Comparison of ENCODE assay signal across 8 cellular contexts in genomic region chr11:73983764-73984543, GRCh38. TPM values are rescaled to one million over a fixed set of nuclear protein-coding genes. Genes with fewer than 3 reads are reported as not detected.
DNase-seq lines count a peak whose midpoint lies in the region; ATAC-seq, FAIRE-seq and TF ChIP-seq lines count a peak whose summit lies in the region.

No MANE protein-coding gene starts in this region.

- peak overlapping the region; percentile 86 for H3K4me3 Mint-ChIP-seq in activated T-helper 17 cell treated with anti-CD3 and anti-CD28 coated beads, Interleukin-2, amount 50 U/mL, for 72 hours

- peaks cover 8% of the 10 kb centered on the region for H4K20me1 ChIP-seq in Karpas-422 (ENCODE audit: insufficient read depth, low read depth, low read length)

- H3K36me3 Mint-ChIP-seq in activated T-helper 17 cell treated with anti-CD3 and anti-CD28 coated beads, Interleukin-2, amount 50 U/mL, for 72 hours (ENCODE audit: low read depth) = peaks cover 44% of the 10 kb centered on the region

- FAIRE-seq in kidney (lab: Jason Lieb, UNC) = no peak

- H3K36me3 ChIP-seq in BJ (ENCODE audit: control insufficient read depth, insufficient read depth, low read length) (no peaks in the 10 kb centered on the region), Karpas-422 (ENCODE audit: insufficient read depth, low read length) (peaks cover 24% of the 10 kb centered on the region), kidney (ENCODE audit: control insufficient read depth in 1 of 2, insufficient read depth in 2 of 2, low read length in 2 of 2) (no peaks in the 10 kb centered on the region), thymus (ENCODE audit: control insufficient read depth, insufficient read depth) (peaks cover 14% of the 10 kb centered on the region)

- no peaks in the 10 kb centered on the region for H3K9me2 ChIP-seq in Karpas-422 (replicated peaks; ENCODE audit: insufficient read depth, low read length)

- WGBS in thymus = 76% methylated on average over 15 of the region's 15 CpGs

- no peaks in the 10 kb centered on the region for H3K9me3 Mint-ChIP-seq in activated T-helper 17 cell treated with anti-CD3 and anti-CD28 coated beads, Interleukin-2, amount 50 U/mL, for 72 hours

- H3K27ac ChIP-seq in Karpas-422 (ENCODE audit: low read length) = peak overlapping the region; percentile 96
- peak overlapping the region; percentile 67 to 93 for H3K27ac ChIP-seq in kidney (ENCODE audit: low read depth in 2 of 2, low read length in 2 of 2)
- H3K27ac ChIP-seq in thymus (ENCODE audit: low read depth) = peak overlapping the region; percentile 96

- ATAC-seq in activated T-helper 17 cell treated with anti-CD3 and anti-CD28 coated beads, Interleukin-2, amount 50 U/mL, for 72 hours (replicated peaks) = no peak

- TF ChIP-seq CTCF in BJ (IDR thresholded peaks at IDR 0.05; ENCODE audit: insufficient read depth, low read depth, low read length) (no peak), kidney (IDR thresholded peaks at IDR 0.05; ENCODE audit: borderline replicate concordance, extremely low read depth, insufficient read depth) (no peak), GM20000 (IDR thresholded peaks at IDR 0.05; ENCODE audit: extremely low read depth, missing control alignments) (no peak)

- H3K79me2 ChIP-seq in Karpas-422 (ENCODE audit: low read length) = peaks cover 13% of the 10 kb centered on the region

- H3K9ac ChIP-seq in Karpas-422 (ENCODE audit: low read length) = peak overlapping the region; percentile 76
- H3K9ac ChIP-seq in kidney (ENCODE audit: low read length in 2 of 2) = peak overlapping the region in 1 of 2 donors; percentile 37

- intact Hi-C loops in kidney (cut with DNase I) = no loop called here

- peak overlapping the region; percentile 93 for H3K27ac Mint-ChIP-seq in activated T-helper 17 cell treated with anti-CD3 and anti-CD28 coated beads, Interleukin-2, amount 50 U/mL, for 72 hours

- H3K4me1 Mint-ChIP-seq in activated T-helper 17 cell treated with anti-CD3 and anti-CD28 coated beads, Interleukin-2, amount 50 U/mL, for 72 hours = peaks cover 18% of the 10 kb centered on the region

- H3K4me3 ChIP-seq in BJ (ENCODE audit: low read depth, low read length) = peak overlapping the region; percentile 67
- peak overlapping the region; percentile 80 for H3K4me3 ChIP-seq in Karpas-422 (ENCODE audit: low read length)
- H3K4me3 ChIP-seq in kidney (ENCODE audit: low read length in 2 of 2) = peak overlapping the region; percentile 41 to 93
- peak overlapping the region; percentile 65 for H3K4me3 ChIP-seq in thymus (ENCODE audit: low read length)

- H3K9me3 ChIP-seq in Karpas-422 (ENCODE audit: low read length) = no peaks in the 10 kb centered on the region
- no peaks in the 10 kb centered on the region for H3K9me3 ChIP-seq in kidney (ENCODE audit: control insufficient read depth in 1 of 2, low read length in 2 of 2)
- no peaks in the 10 kb centered on the region for H3K9me3 ChIP-seq in thymus (ENCODE audit: control insufficient read depth)

- POLR2A ChIA-PET in BJ (lab: Charles Lee) = no interaction called here

- DNase-seq in BJ (ENCODE audit: low read depth) = no peak
- DNase-seq in Karpas-422 = peak; percentile 75
- peak; percentile 25 for DNase-seq in kidney
- no peak for DNase-seq in GM20000 (ENCODE audit: low spot score)
- no peak for DNase-seq in dermis blood vessel endothelial cell
- DNase-seq in NCI-H1436 (lab: John Stamatoyannopoulos, UW) = no peak

- H3K27me3 Mint-ChIP-seq in activated T-helper 17 cell treated with anti-CD3 and anti-CD28 coated beads, Interleukin-2, amount 50 U/mL, for 72 hours = no peaks in the 10 kb centered on the region

- peak overlapping the region; percentile 89 for H3K4me2 ChIP-seq in Karpas-422 (ENCODE audit: low read depth, low read length, poor library complexity, severe bottlenecking)

- H3K27me3 ChIP-seq in BJ (ENCODE audit: control insufficient read depth, insufficient read depth, low read length) (no peaks in the 10 kb centered on the region), Karpas-422 (ENCODE audit: low read length) (no peaks in the 10 kb centered on the region), thymus (ENCODE audit: control insufficient read depth, insufficient read depth) (no peaks in the 10 kb centered on the region)

- CTCF ChIA-PET in BJ (lab: Yijun Ruan, JAX) = interaction anchor here (0.9 kb wide), 1 partner anchor 21 kb away, joined by 3 read pairs; no protein-coding TSS in a partner anchor

- H2AFZ ChIP-seq in Karpas-422 (ENCODE audit: low read length) = peak overlapping the region; percentile 34

- H3K4me1 ChIP-seq in Karpas-422 (ENCODE audit: low read length) (peaks cover 53% of the 10 kb centered on the region), kidney (ENCODE audit: control insufficient read depth in 1 of 2, insufficient read depth in 1 of 2, low read depth in 1 of 2, low read length in 2 of 2) (peaks cover 6 to 9% of the 10 kb centered on the region in 2 donors), thymus (ENCODE audit: control insufficient read depth, insufficient read depth, low read length) (peaks cover 15% of the 10 kb centered on the region)

RNA-seq across cellular contexts. Expression of gene UCP2, which starts 1.3 kb away (rescaled TPM):
- polyA plus RNA-seq in BJ (2011; rRNA removed) (15.7 and 26.6 TPM in 2 replicates), kidney (ENCODE audit: insufficient read depth, low read depth, low replicate concordance) (36.4 TPM), thymus (119 TPM)
- 31.5 and 33.8 TPM in 2 replicates for polyA minus RNA-seq in BJ (2011; rRNA and poly(A)+ RNA removed)
- total RNA-seq in Karpas-422 (2014; rRNA removed; shearing (Covaris generic); ENCODE audit: low replicate concordance) = 189 and 274 TPM in 2 replicates
- 100 to 1,000 TPM; 199 to 269 TPM for total RNA-seq in activated T-helper 17 cell treated with anti-CD3 and anti-CD28 coated beads, Interleukin-2, amount 50 U/mL, for 72 hours
- total RNA-seq in kidney (104 TPM), dermis blood vessel endothelial cell (2.6 and 22.3 TPM in 2 replicates)

RNA-seq across cellular contexts. Expression of gene UCP3, which starts 24.9 kb away (rescaled TPM):
- 0.54 and 0.77 TPM in 2 replicates for polyA plus RNA-seq in BJ (2011; rRNA removed)
- 0.36 and 1.2 TPM in 2 replicates for polyA minus RNA-seq in BJ (2011; rRNA and poly(A)+ RNA removed)
- total RNA-seq in Karpas-422 (2014; rRNA removed; shearing (Covaris generic); ENCODE audit: low replicate concordance) = 3.0 and 4.0 TPM in 2 replicates
- 1 to 10 TPM; 4.3 to 6.6 TPM for total RNA-seq in activated T-helper 17 cell treated with anti-CD3 and anti-CD28 coated beads, Interleukin-2, amount 50 U/mL, for 72 hours
- 4.0 TPM for total RNA-seq in kidney
- polyA plus RNA-seq in kidney (ENCODE audit: insufficient read depth, low read depth, low replicate concordance) = 0.28 TPM
- polyA plus RNA-seq in thymus = 2.1 TPM
- total RNA-seq in dermis blood vessel endothelial cell = 0.28 and 0.34 TPM in 2 replicates

RNA-seq across cellular contexts. Expression of gene DNAJB13, which starts 33.1 kb away (rescaled TPM):
- polyA plus RNA-seq in BJ (2011; rRNA removed) = 0.40 and 0.47 TPM in 2 replicates
- 0.10 TPM in 1 of 2 replicates, not detected in the other for polyA minus RNA-seq in BJ (2011; rRNA and poly(A)+ RNA removed)
- total RNA-seq in Karpas-422 (2014; rRNA removed; shearing (Covaris generic); ENCODE audit: low replicate concordance) = 0.22 TPM in 1 of 2 replicates, not detected in the other
- total RNA-seq in activated T-helper 17 cell treated with anti-CD3 and anti-CD28 coated beads, Interleukin-2, amount 50 U/mL, for 72 hours = 1 to 10 TPM in 1 of 2 donors, not detected in 1; 1.2 TPM
- 4.3 TPM for total RNA-seq in kidney
- 1.5 TPM for polyA plus RNA-seq in kidney (ENCODE audit: insufficient read depth, low read depth, low replicate concordance)
- 0.30 TPM for polyA plus RNA-seq in thymus
- total RNA-seq in dermis blood vessel endothelial cell = not detected in 2 replicates

Comparison
In these comparisons a context has a peak if more than half of its experiments do, and no peak if none do; other contexts are left out.
1. DNase-seq: peak in Karpas-422 (single experiment) and kidney (single experiment); none in BJ (single experiment), GM20000 (single experiment), dermis blood vessel endothelial cell (single experiment) and NCI-H1436 (single experiment).
2. Peak in every context shown above with its lines, with median percentiles within 50 percentile points of each other: H3K4me3 ChIP-seq and H3K27ac ChIP-seq.